In the genomic region with DNA sequence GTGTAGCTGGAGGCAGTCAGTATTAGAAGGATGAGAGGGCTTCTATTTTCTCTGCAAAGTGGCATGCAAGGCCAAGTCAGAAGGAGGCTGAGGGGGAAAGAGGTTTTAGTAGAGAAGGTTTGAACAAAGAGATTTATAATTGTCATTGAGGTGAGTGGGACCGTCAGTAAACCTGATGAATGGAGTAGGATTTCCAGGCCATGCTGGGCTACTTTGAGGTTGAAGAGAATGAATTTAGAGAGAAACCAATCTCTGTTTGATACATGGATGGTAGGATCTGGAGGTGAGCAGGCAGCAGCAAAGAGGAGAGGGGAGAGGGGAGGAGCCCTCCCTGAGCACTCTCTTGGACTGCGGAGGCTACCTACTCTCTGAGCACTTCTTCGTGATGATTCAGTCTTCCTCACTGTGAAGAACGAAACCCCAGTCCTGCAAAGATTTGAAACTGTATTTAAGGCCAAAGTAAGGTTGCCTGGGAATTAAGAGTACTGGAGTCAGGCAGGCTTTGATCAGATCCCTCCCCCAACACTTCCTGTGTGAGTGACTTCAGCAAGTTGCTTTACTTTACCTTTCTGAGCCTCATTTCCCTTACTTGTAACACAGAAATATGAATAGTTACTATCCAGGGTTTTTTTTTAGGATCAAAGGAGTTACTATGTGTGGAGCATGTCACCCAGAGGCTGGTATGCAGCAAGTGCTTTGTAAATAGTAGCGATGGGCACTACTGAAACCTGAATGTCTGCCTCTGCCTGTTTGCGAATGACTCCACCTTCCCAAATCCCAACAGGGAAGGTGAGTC, we compare ENCODE assay signal across 9 cellular contexts.
DNase-seq lines count a peak whose midpoint lies in the region; ATAC-seq and TF ChIP-seq lines count a peak whose summit lies in the region.
"Had no signal": no experiment of that assay in that cellular context is flagged by ENCODE, and none has a peak within 500 bp of the region (broad histone marks: within the 10 kb centered on the region; RNA-seq: fewer than 3 reads in every experiment).

No MANE protein-coding gene starts in this region.

- TF ChIP-seq CTCF in hepatocyte (IDR thresholded peaks at IDR 0.05; ENCODE audit: poor library complexity) = peak; percentile 10

- CTCF ChIA-PET in activated CD4-positive, alpha-beta T cell treated with anti-CD3 and anti-CD28 coated beads for 36 hours (lab: Charles Lee) = interaction anchor here (0.6 to 6.2 kb wide), 4 partner anchors 33 to 214 kb away, joined by 3 to 41 read pairs (median 3); a partner anchor contains a TSS

- H3K4me3 ChIP-seq in hepatocyte = no peak overlapping the region

- H3K27ac Mint-ChIP-seq in activated CD4-positive, alpha-beta T cell treated with anti-CD3 and anti-CD28 coated beads for 36 hours = peak overlapping the region; percentile 52
- H3K27ac Mint-ChIP-seq in T-helper 1 cell treated with Interleukin-12 subunit alpha and Interleukin-12 subunit beta and Interleukin-4 antibody, amounts not matched to agents 30 μg/mL and 1 μg/mL, for 36 hours = peak overlapping the region; percentile 81
- H3K27ac Mint-ChIP-seq in stimulated activated memory B cell treated with anti-CD40 and anti-IgM and Interleukin-4, amounts not matched to agents 10 μg/mL and 1 μg/mL and 100 μg/mL, for 72 hours = peak overlapping the region; percentile 93

- H3K9me2 ChIP-seq in hepatocyte (replicated peaks; ENCODE audit: insufficient read depth) = no peaks in the 10 kb centered on the region

- H3K4me1 ChIP-seq in hepatocyte (ENCODE audit: insufficient read depth) = peaks cover 24% of the 10 kb centered on the region

- H3K4me2 ChIP-seq in hepatocyte = peak overlapping the region; percentile 1

- H3K79me2 ChIP-seq in hepatocyte = peaks cover 12% of the 10 kb centered on the region

- peak overlapping the region; percentile 57 for H3K27ac ChIP-seq in hepatocyte
- H3K27ac ChIP-seq: HL-60 had no signal

- peak; percentile 73 for ATAC-seq in activated CD4-positive, alpha-beta T cell treated with anti-CD3 and anti-CD28 coated beads for 36 hours
- ATAC-seq in stimulated activated memory B cell treated with anti-CD40 and anti-IgM and Interleukin-4, amounts not matched to agents 10 μg/mL and 1 μg/mL and 100 μg/mL, for 72 hours = no peak
- ATAC-seq in HG02840 (IDR thresholded peaks at IDR 0.05; ENCODE audit: low FRiP score, unreplicated experiment) = no peak

- H3K27me3 ChIP-seq in hepatocyte = no peaks in the 10 kb centered on the region

- H3K4me3 Mint-ChIP-seq in activated CD4-positive, alpha-beta T cell treated with anti-CD3 and anti-CD28 coated beads for 36 hours = no peak overlapping the region
- H3K4me3 Mint-ChIP-seq in T-helper 1 cell treated with Interleukin-12 subunit alpha and Interleukin-12 subunit beta and Interleukin-4 antibody, amounts not matched to agents 30 μg/mL and 1 μg/mL, for 36 hours = peak overlapping the region; percentile 26
- peak overlapping the region; percentile 43 for H3K4me3 Mint-ChIP-seq in stimulated activated memory B cell treated with anti-CD40 and anti-IgM and Interleukin-4, amounts not matched to agents 10 μg/mL and 1 μg/mL and 100 μg/mL, for 72 hours

- no peak overlapping the region for H2AFZ ChIP-seq in hepatocyte

- intact Hi-C loops in activated CD4-positive, alpha-beta T cell treated with anti-CD3 and anti-CD28 coated beads for 36 hours (cut with DNase I, micrococcal nuclease) = loop anchor here (2.0 to 5.0 kb wide), 2 partner anchors 36 to 39 kb away; no protein-coding TSS in a partner anchor

- POLR2A ChIA-PET in activated CD4-positive, alpha-beta T cell treated with anti-CD3 and anti-CD28 coated beads for 36 hours (lab: Charles Lee) = interaction anchor here (1.3 kb wide), 1 partner anchor 132 kb away, joined by 3 read pairs; no protein-coding TSS in a partner anchor

- 55% methylated on average over 6 of the region's 6 CpGs for whole genome bisulfite sequencing in hepatocyte (ENCODE audit: low lambda C conversion rate, missing lambda C conversion rate)

- in situ Hi-C loops in KBM-7 (cut with MboI; ENCODE audit: low pct_unique_long_range_greater_than_20kb, low sequenced_read_pairs) = no loop called here

- no peaks in the 10 kb centered on the region for H3K9me3 ChIP-seq in hepatocyte (ENCODE audit: low read depth)

- DNase-seq in activated CD4-positive, alpha-beta T cell treated with anti-CD3 and anti-CD28 coated beads for 36 hours = no peak
- DNase-seq in activated CD4-positive, alpha-beta T cell treated with anti-CD3 and anti-CD28 coated beads for 1 hour = no peak
- DNase-seq in hepatocyte (ENCODE audit: low spot score) = no peak
- DNase-seq in NCI-H69 (lab: John Stamatoyannopoulos, UW) = no peak
- DNase-seq in KBM-7 = no peak

- no peaks in the 10 kb centered on the region for H3K27me3 Mint-ChIP-seq in activated CD4-positive, alpha-beta T cell treated with anti-CD3 and anti-CD28 coated beads for 36 hours
- H3K27me3 Mint-ChIP-seq in T-helper 1 cell treated with Interleukin-12 subunit alpha and Interleukin-12 subunit beta and Interleukin-4 antibody, amounts not matched to agents 30 μg/mL and 1 μg/mL, for 36 hours (ENCODE audit: low read depth) = no peaks in the 10 kb centered on the region
- no peaks in the 10 kb centered on the region for H3K27me3 Mint-ChIP-seq in stimulated activated memory B cell treated with anti-CD40 and anti-IgM and Interleukin-4, amounts not matched to agents 10 μg/mL and 1 μg/mL and 100 μg/mL, for 72 hours

- H4K20me1 ChIP-seq in hepatocyte (ENCODE audit: insufficient read depth, poor library complexity, severe bottlenecking) = no peaks in the 10 kb centered on the region

- H3K4me1 Mint-ChIP-seq in activated CD4-positive, alpha-beta T cell treated with anti-CD3 and anti-CD28 coated beads for 36 hours = peaks cover 78% of the 10 kb centered on the region
- H3K4me1 Mint-ChIP-seq in T-helper 1 cell treated with Interleukin-12 subunit alpha and Interleukin-12 subunit beta and Interleukin-4 antibody, amounts not matched to agents 30 μg/mL and 1 μg/mL, for 36 hours (ENCODE audit: low read depth) = peaks cover 56% of the 10 kb centered on the region
- H3K4me1 Mint-ChIP-seq in stimulated activated memory B cell treated with anti-CD40 and anti-IgM and Interleukin-4, amounts not matched to agents 10 μg/mL and 1 μg/mL and 100 μg/mL, for 72 hours = peaks cover 95% of the 10 kb centered on the region

- no peaks in the 10 kb centered on the region for H3K36me3 ChIP-seq in hepatocyte (replicated peaks; ENCODE audit: insufficient read depth, low read depth)

- H3K36me3 Mint-ChIP-seq in activated CD4-positive, alpha-beta T cell treated with anti-CD3 and anti-CD28 coated beads for 36 hours (ENCODE audit: low read depth) = peaks cover 65% of the 10 kb centered on the region
- peaks cover 41% of the 10 kb centered on the region for H3K36me3 Mint-ChIP-seq in T-helper 1 cell treated with Interleukin-12 subunit alpha and Interleukin-12 subunit beta and Interleukin-4 antibody, amounts not matched to agents 30 μg/mL and 1 μg/mL, for 36 hours (ENCODE audit: low read depth)
- peaks cover 78% of the 10 kb centered on the region for H3K36me3 Mint-ChIP-seq in stimulated activated memory B cell treated with anti-CD40 and anti-IgM and Interleukin-4, amounts not matched to agents 10 μg/mL and 1 μg/mL and 100 μg/mL, for 72 hours

- no peaks in the 10 kb centered on the region for H3K9me3 Mint-ChIP-seq in activated CD4-positive, alpha-beta T cell treated with anti-CD3 and anti-CD28 coated beads for 36 hours (ENCODE audit: low read depth)
- no peaks in the 10 kb centered on the region for H3K9me3 Mint-ChIP-seq in T-helper 1 cell treated with Interleukin-12 subunit alpha and Interleukin-12 subunit beta and Interleukin-4 antibody, amounts not matched to agents 30 μg/mL and 1 μg/mL, for 36 hours
- H3K9me3 Mint-ChIP-seq in stimulated activated memory B cell treated with anti-CD40 and anti-IgM and Interleukin-4, amounts not matched to agents 10 μg/mL and 1 μg/mL and 100 μg/mL, for 72 hours = no peaks in the 10 kb centered on the region
